20 cellular contexts compared by ENCODE assay signal in genomic region chr20:58446264-58446937, GRCh38. TPM values are rescaled to one million over a fixed set of nuclear protein-coding genes. Genes with fewer than 3 reads are reported as not detected.
A peak's percentile ranks its signal among the peaks of the same experiment; 100 is the strongest.
DNase-seq lines count a peak whose midpoint lies in the region; ATAC-seq and TF ChIP-seq lines count a peak whose summit lies in the region.
"Had no signal": no experiment of that assay in that cellular context is flagged by ENCODE, and none has a peak within 500 bp of the region (broad histone marks: within the 10 kb centered on the region; RNA-seq: fewer than 3 reads in every experiment).

No MANE protein-coding gene starts in this region.

- no peak for ATAC-seq in natural killer cell
- ATAC-seq in natural killer cell treated with Interleukin-12 subunit alpha and Interleukin-12 subunit beta and Interleukin-15 and Interleukin-18, amount 100 ng/mL, for 72 hours = no peak
- ATAC-seq: CD8-positive, alpha-beta T cell had no signal

- no peaks in the 10 kb centered on the region for H3K9me3 Mint-ChIP-seq in natural killer cell
- no peaks in the 10 kb centered on the region for H3K9me3 Mint-ChIP-seq in natural killer cell treated with Interleukin-12 subunit alpha and Interleukin-12 subunit beta and Interleukin-15 and Interleukin-18, amount 100 ng/mL, for 72 hours
- no peaks in the 10 kb centered on the region for H3K9me3 Mint-ChIP-seq in endothelial cell (ENCODE audit: unreplicated experiment)
- H3K9me3 Mint-ChIP-seq: CD8-positive, alpha-beta T cell had no signal

- TF ChIP-seq CTCF in natural killer cell (IDR thresholded peaks at IDR 0.05) (no peak), VCaP (conservative IDR thresholded peaks at IDR 0.05) (no peak), endothelial cell (IDR thresholded peaks at IDR 0.05; ENCODE audit: unreplicated experiment) (no peak), thyroid gland (IDR thresholded peaks at IDR 0.05) (peak in 3 of 6 experiments; percentile 8 to 27 (median 13)), foreskin fibroblast (IDR thresholded peaks at IDR 0.05; ENCODE audit: low read depth, low read length) (no peak), GM10248 (IDR thresholded peaks at IDR 0.05; ENCODE audit: control extremely low read depth, extremely low read depth, low read depth, missing control alignments) (no peak)

- H3K27ac ChIP-seq in VCaP = peak overlapping the region; percentile 70
- H3K27ac ChIP-seq in thyroid gland = peak overlapping the region; percentile 19 to 54 (median 47)
- H3K27ac ChIP-seq: SJSA1 had no signal

- WGBS in thyroid gland, 2 donors = 66 to 67% methylated on average over 5 of the region's 5 CpGs

- peaks cover 7 to 16% of the 10 kb centered on the region in 2 donors for H3K36me3 ChIP-seq in thyroid gland

- H3K4me1 Mint-ChIP-seq in natural killer cell (peaks cover 0 to 17% of the 10 kb centered on the region in 2 donors), endothelial cell (ENCODE audit: unreplicated experiment) (peaks cover 17% of the 10 kb centered on the region)
- peaks cover 5 to 15% of the 10 kb centered on the region in 2 donors for H3K4me1 Mint-ChIP-seq in natural killer cell treated with Interleukin-12 subunit alpha and Interleukin-12 subunit beta and Interleukin-15 and Interleukin-18, amount 100 ng/mL, for 72 hours (ENCODE audit: low read depth in 2 of 2)

- peaks cover 4 to 23% of the 10 kb centered on the region in 2 donors for H3K4me1 ChIP-seq in thyroid gland
- H3K4me1 ChIP-seq: SJSA1 had no signal

- H3K36me3 Mint-ChIP-seq in natural killer cell (no peaks in the 10 kb centered on the region), endothelial cell (ENCODE audit: low read depth, unreplicated experiment) (peaks cover 15% of the 10 kb centered on the region)
- H3K36me3 Mint-ChIP-seq in natural killer cell treated with Interleukin-12 subunit alpha and Interleukin-12 subunit beta and Interleukin-15 and Interleukin-18, amount 100 ng/mL, for 72 hours = peaks cover 12% of the 10 kb centered on the region

- CTCF ChIA-PET in GM10248 (lab: Yijun Ruan, JAX) = interaction anchor here (1.2 to 3.8 kb wide), 7 partner anchors 12 to 211 kb away, joined by 3 to 31 read pairs (median 15); partner anchors contain the start of gene VAPB

- DNase-seq in natural killer cell = no peak
- no peak for DNase-seq in natural killer cell treated with Interleukin-12 subunit alpha and Interleukin-12 subunit beta and Interleukin-15 and Interleukin-18, amount 100 ng/mL, for 72 hours (ENCODE audit: low spot score)
- DNase-seq in endothelial cell (ENCODE audit: low spot score) = no peak
- peak; percentile 35 to 59 for DNase-seq in thyroid gland
- no peak for DNase-seq in foreskin fibroblast
- DNase-seq in UCSD-AML1 (lab: John Stamatoyannopoulos, UW; ENCODE audit: unreplicated experiment) = no peak
- no peak for DNase-seq in GM10248 (ENCODE audit: extremely low spot score)
- DNase-seq: ACHN; CD8-positive, alpha-beta T cell; DND-41; GF-D8; IMR-90; NCI-H1417; NCI-H1930; NCI-H2171 treated with DMSO at 0.1 percent for 48 hours; NCI-H510A; RPMI8226 had no signal

- no peaks in the 10 kb centered on the region for H3K27me3 ChIP-seq in thyroid gland
- H3K27me3 ChIP-seq: SJSA1 had no signal

- intact Hi-C loops in natural killer cell (cut with micrococcal nuclease) = no loop called here
- intact Hi-C loops in thyroid gland (cut with DNase I) = loop anchor here (5.0 kb wide), 1 partner anchor 209 kb away; no protein-coding TSS in a partner anchor

- H3K27ac Mint-ChIP-seq in natural killer cell (peak overlapping the region; percentile 6 to 30), endothelial cell (ENCODE audit: unreplicated experiment) (peak overlapping the region; percentile 8)
- H3K27ac Mint-ChIP-seq in natural killer cell treated with Interleukin-12 subunit alpha and Interleukin-12 subunit beta and Interleukin-15 and Interleukin-18, amount 100 ng/mL, for 72 hours = peak overlapping the region in 1 of 2 donors; percentile 49
- H3K27ac Mint-ChIP-seq: B cell had no signal

- H3K4me3 Mint-ChIP-seq in natural killer cell = no peak overlapping the region
- H3K4me3 Mint-ChIP-seq in natural killer cell treated with Interleukin-12 subunit alpha and Interleukin-12 subunit beta and Interleukin-15 and Interleukin-18, amount 100 ng/mL, for 72 hours = no peak overlapping the region
- H3K4me3 Mint-ChIP-seq in endothelial cell (ENCODE audit: unreplicated experiment) = no peak overlapping the region
- H3K4me3 Mint-ChIP-seq: B cell; CD8-positive, alpha-beta T cell had no signal

- H3K27me3 Mint-ChIP-seq in natural killer cell (ENCODE audit: low read depth in 2 of 2) = no peaks in the 10 kb centered on the region
- no peaks in the 10 kb centered on the region for H3K27me3 Mint-ChIP-seq in natural killer cell treated with Interleukin-12 subunit alpha and Interleukin-12 subunit beta and Interleukin-15 and Interleukin-18, amount 100 ng/mL, for 72 hours
- H3K27me3 Mint-ChIP-seq in endothelial cell (ENCODE audit: unreplicated experiment) = peaks cover 2% of the 10 kb centered on the region
- H3K27me3 Mint-ChIP-seq: B cell had no signal

- no peak overlapping the region for H3K4me3 ChIP-seq in thyroid gland (replicated peaks in 1 of 3)
- no peak overlapping the region for H3K4me3 ChIP-seq in foreskin fibroblast (ENCODE audit: low read depth in 1 of 2, low read length in 2 of 2)
- H3K4me3 ChIP-seq: SJSA1 had no signal

- TF ChIP-seq POLR2A in thyroid gland (IDR thresholded peaks at IDR 0.05) = no peak

- H3K9me3 ChIP-seq in thyroid gland = no peaks in the 10 kb centered on the region
- H3K9me3 ChIP-seq: SJSA1 had no signal

- POLR2A ChIA-PET in GM10248 (lab: Yijun Ruan, JAX) = no interaction called here

RNA-seq across cellular contexts. Expression of gene VAPB, which starts 57.4 kb away (rescaled TPM):
- 10 to 100 TPM; 20.3 to 23.1 (median 21.3) TPM for total RNA-seq in natural killer cell
- 10 to 100 TPM; 30.0 to 34.3 TPM for total RNA-seq in natural killer cell treated with Interleukin-12 subunit alpha and Interleukin-12 subunit beta and Interleukin-15 and Interleukin-18, amount 100 ng/mL, for 72 hours
- total RNA-seq in endothelial cell (ENCODE audit: unreplicated experiment) = 55.5 TPM
- total RNA-seq in thyroid gland = 10 to 100 TPM; 37.8 to 53.3 (median 39.2) TPM

Comparison
In these comparisons a context has a peak if more than half of its experiments do, and no peak if none do; other contexts are left out.
1. DNase-seq: peak in thyroid gland (2 of 2); none in natural killer cell (single experiment), natural killer cell treated with Interleukin-12 subunit alpha and Interleukin-12 subunit beta and Interleukin-15 and Interleukin-18, amount 100 ng/mL, for 72 hours (single experiment), endothelial cell (single experiment), foreskin fibroblast (0 of 2), UCSD-AML1 (single experiment) and GM10248 (single experiment).